In genomic region chr16:21283521-21284289, GRCh38 we compare ENCODE assay signal across 8 cellular contexts. TPM values are rescaled to one million over a fixed set of nuclear protein-coding genes. Genes with fewer than 3 reads are reported as not detected.
DNase-seq lines count a peak whose midpoint lies in the region; ATAC-seq and TF ChIP-seq lines count a peak whose summit lies in the region.

No MANE protein-coding gene starts in this region.

- peak; percentile 31 for DNase-seq in A673 (ENCODE audit: low spot score)
- DNase-seq in SK-N-DZ (ENCODE audit: low spot score) = peak; percentile 52
- peak; percentile 29 for DNase-seq in fibroblast of pulmonary artery (ENCODE audit: low read depth)
- peak; percentile 24 to 66 (median 47) for DNase-seq in ovary
- no peak for DNase-seq in posterior vena cava (ENCODE audit: low spot score)
- DNase-seq in NCI-H69 (lab: John Stamatoyannopoulos, UW) = no peak
- DNase-seq in SHP77 treated with DMSO at 0.1 percent for 48 hours (lab: John Stamatoyannopoulos, UW) = no peak

- peak overlapping the region; percentile 37 for H3K4me3 ChIP-seq in A673 (ENCODE audit: low read depth, low read length, poor library complexity, severe bottlenecking)
- peak overlapping the region; percentile 35 for H3K4me3 ChIP-seq in fibroblast of pulmonary artery (replicated peaks; ENCODE audit: low read depth, low read length)
- H3K4me3 ChIP-seq in ovary = peak overlapping the region; percentile 21

- BruUV-seq in A673 (replicated peaks; lab: Mats Ljungman, UMichigan) = no TSS peak

- H3K27me3 ChIP-seq in A673 (replicated peaks; ENCODE audit: insufficient read depth, low read depth, low read length, poor library complexity) = peaks cover 80% of the 10 kb centered on the region
- H3K27me3 ChIP-seq in ovary = no peaks in the 10 kb centered on the region

- H3K9me3 ChIP-seq in A673 (ENCODE audit: low read depth, low read length, poor library complexity, severe bottlenecking) (no peaks in the 10 kb centered on the region), ovary (no peaks in the 10 kb centered on the region)

- TF ChIP-seq CTCF in A673 (conservative IDR thresholded peaks at IDR 0.05; ENCODE audit: low read depth, low read length) = peak; percentile 41; the same call in 1 of the 2 replicates
- TF ChIP-seq CTCF in fibroblast of pulmonary artery (IDR thresholded peaks at IDR 0.05; ENCODE audit: low read length, missing control alignments) = peak; percentile 29
- TF ChIP-seq CTCF in ovary (IDR thresholded peaks at IDR 0.05) = no peak

- POLR2A ChIA-PET in A673 (lab: Charles Lee; ENCODE audit: low non-redundant PET) = no interaction called here

- intact Hi-C loops in A673 (cut with micrococcal nuclease; ENCODE audit: unreplicated experiment) (loop anchor here (5.0 kb wide), 1 partner anchor 96 kb away; no protein-coding TSS in a partner anchor), ovary (cut with DNase I) (no loop called here), posterior vena cava (cut with DNase I) (no loop called here)

- H3K36me3 ChIP-seq in A673 (ENCODE audit: insufficient read depth, low read length, poor library complexity, severe bottlenecking) = no peaks in the 10 kb centered on the region
- H3K36me3 ChIP-seq in ovary = no peaks in the 10 kb centered on the region

- peak; percentile 64 for ATAC-seq in GM19438 (IDR thresholded peaks at IDR 0.05; ENCODE audit: low read depth, unreplicated experiment)

- whole genome bisulfite sequencing in ovary, 3 donors = 2 to 3% (median 2%) methylated on average over 48 to 67 of the region's 67 CpGs

- CTCF ChIA-PET in A673 (lab: Charles Lee) = interaction anchor here (0.8 to 1.0 kb wide), 2 partner anchors 17 to 306 kb away, joined by 3 to 13 read pairs; no protein-coding TSS in a partner anchor

- TF ChIP-seq POLR2A in ovary (IDR thresholded peaks at IDR 0.05) = no peak

- no peak for TF ChIP-seq EP300 in ovary (IDR thresholded peaks at IDR 0.05)

- H3K4me1 ChIP-seq in A673 (ENCODE audit: insufficient read depth, low read length, poor library complexity, severe bottlenecking) (no peaks in the 10 kb centered on the region), ovary (ENCODE audit: insufficient read depth) (no peaks in the 10 kb centered on the region)

- H3K27ac ChIP-seq in A673 (ENCODE audit: low read depth, low read length, poor library complexity, severe bottlenecking) (no peak overlapping the region), ovary (no peak overlapping the region)

RNA-seq across cellular contexts. Expression of gene CRYM, which starts 5.6 kb away (rescaled TPM):
- total RNA-seq in A673 (2021) (not detected in 2 replicates), ovary (1 to 10 TPM in 2 of 7 donors, under 1 TPM in 2, not detected in 3; 0.28 to 6.0 (median 0.90) TPM), posterior vena cava (1 to 10 TPM in 1 of 2 donors, under 1 TPM in 1; 0.93 to 1.0 TPM)
- 0.45 TPM in 1 of 2 replicates, not detected in the other for polyA plus RNA-seq in SK-N-DZ (2014; cell fraction: cytosol; rRNA removed)
- polyA plus RNA-seq in SK-N-DZ (2014; cell fraction: nucleus; rRNA removed) = not detected in 2 replicates
- under 1 TPM; 0.22 to 0.47 TPM for polyA plus RNA-seq in ovary

RNA-seq across cellular contexts. Expression of gene ANKS4B, which starts 50.2 kb away (rescaled TPM):
- total RNA-seq in A673 (2021) = not detected in 2 replicates
- polyA plus RNA-seq in SK-N-DZ (2014; cell fraction: cytosol; rRNA removed) = not detected in 2 replicates
- not detected in 2 replicates for polyA plus RNA-seq in SK-N-DZ (2014; cell fraction: nucleus; rRNA removed)
- total RNA-seq in ovary = under 1 TPM in 2 of 7 donors, not detected in 5; under 0.01 to 0.05 TPM
- under 1 TPM in 1 of 2 donors, not detected in 1; 0.04 TPM for polyA plus RNA-seq in ovary
- not detected for total RNA-seq in posterior vena cava

Comparison
In these comparisons a context has a peak if more than half of its experiments do, and no peak if none do; other contexts are left out.
1. DNase-seq: peak in A673 (single experiment), SK-N-DZ (single experiment), fibroblast of pulmonary artery (single experiment) and ovary (5 of 5); none in posterior vena cava (single experiment), NCI-H69 (single experiment) and SHP77 treated with DMSO at 0.1 percent for 48 hours (single experiment).
2. CTCF ChIP-seq: peak in A673 (single experiment) and fibroblast of pulmonary artery (single experiment); none in ovary (0 of 3).
3. Peak in every context shown above with its lines, with median percentiles within 50 percentile points of each other: H3K4me3 ChIP-seq.